ENCODE assay signal across 9 cellular contexts in genomic region chr5:73299017-73299630, GRCh38.
DNase-seq lines count a peak whose midpoint lies in the region; ATAC-seq and TF ChIP-seq lines count a peak whose summit lies in the region.
"Had no signal": no experiment of that assay in that cellular context is flagged by ENCODE, and none has a peak within 500 bp of the region (broad histone marks: within the 10 kb centered on the region; RNA-seq: fewer than 3 reads in every experiment).

No MANE protein-coding gene starts in this region.

- H3K9me3 ChIP-seq in SK-N-SH: no peaks in the 10 kb centered on the region

- no peaks in the 10 kb centered on the region for H3K4me1 Mint-ChIP-seq in activated CD4-positive, alpha-beta T cell treated with anti-CD3 and anti-CD28 coated beads, Interleukin-2, amount 10 ng/mL, durations not matched to agents 24 days and 14 days

- no peak for TF ChIP-seq RAD21 in SK-N-SH (IDR thresholded peaks at IDR 0.05; ENCODE audit: low read length)

- peak overlapping the region; percentile 65 for H3K4me2 ChIP-seq in SK-N-SH

- H3K4me1 ChIP-seq in SK-N-SH (ENCODE audit: control insufficient read depth in 1 of 2, insufficient read depth in 2 of 2, low read depth in 1 of 2, low read length in 1 of 2): peaks cover 0 to 4% of the 10 kb centered on the region in 2 experiments; a peak in 1 of 4 replicates

- intact Hi-C loops in activated CD4-positive, alpha-beta T cell treated with anti-CD3 and anti-CD28 coated beads, Interleukin-2, amount 10 ng/mL, durations not matched to agents 24 days and 14 days (cut with micrococcal nuclease): no loop called here

- TF ChIP-seq CTCF in SK-N-SH (IDR thresholded peaks at IDR 0.05): peak; percentile 48

- H3K4me3 ChIP-seq in SK-N-SH (ENCODE audit: low read depth in 2 of 2, low read length in 1 of 2): peak overlapping the region; percentile 34 to 35; a peak in 3 of 4 replicates

- no peak for ATAC-seq in HG03378 (IDR thresholded peaks at IDR 0.05; ENCODE audit: unreplicated experiment)
- ATAC-seq: activated CD4-positive, CD25-positive, alpha-beta regulatory T cell treated with anti-CD3 and anti-CD28 coated beads, Interleukin-2, amount 50 U/mL, for 24 hours had no signal

- peak overlapping the region in 1 of 2 experiments; percentile 72 for H3K27ac ChIP-seq in SK-N-SH (ENCODE audit: low read depth in 2 of 2, low read length in 1 of 2)

- peak overlapping the region; percentile 53 for H3K27ac Mint-ChIP-seq in activated CD4-positive, alpha-beta T cell treated with anti-CD3 and anti-CD28 coated beads, Interleukin-2, amount 10 ng/mL, durations not matched to agents 24 days and 14 days

- H3K9me2 ChIP-seq in SK-N-SH: no peaks in the 10 kb centered on the region

- peak overlapping the region; percentile 63 for H3K9ac ChIP-seq in SK-N-SH

- CTCF ChIA-PET in SK-N-SH (lab: Yijun Ruan, JAX): interaction anchor here (0.9 to 2.7 kb wide), 7 partner anchors 9 to 145 kb away, joined by 3 to 9 read pairs (median 4); no protein-coding TSS in a partner anchor

- peaks cover 12% of the 10 kb centered on the region for H3F3A ChIP-seq in SK-N-SH (replicated peaks; ENCODE audit: insufficient read depth)

- POLR2A ChIA-PET in SK-N-SH (lab: Yijun Ruan, JAX): no interaction called here

- peaks cover 6% of the 10 kb centered on the region for H3K36me3 Mint-ChIP-seq in activated CD4-positive, alpha-beta T cell treated with anti-CD3 and anti-CD28 coated beads, Interleukin-2, amount 10 ng/mL, durations not matched to agents 24 days and 14 days (ENCODE audit: low read depth)

- no peaks in the 10 kb centered on the region for H3K36me3 ChIP-seq in SK-N-SH (replicated peaks in 1 of 2; ENCODE audit: control insufficient read depth in 1 of 2, insufficient read depth in 2 of 2, low read length in 1 of 2)

- H3K79me2 ChIP-seq in SK-N-SH (ENCODE audit: insufficient read depth): no peaks in the 10 kb centered on the region

- H3K9me3 Mint-ChIP-seq in activated CD4-positive, alpha-beta T cell treated with anti-CD3 and anti-CD28 coated beads, Interleukin-2, amount 10 ng/mL, durations not matched to agents 24 days and 14 days: peaks cover 17% of the 10 kb centered on the region

- 24% methylated on average over 23 of the region's 55 CpGs for WGBS in SK-N-SH (ENCODE audit: low lambda C conversion rate)

- H3K4me3 Mint-ChIP-seq in activated CD4-positive, alpha-beta T cell treated with anti-CD3 and anti-CD28 coated beads, Interleukin-2, amount 10 ng/mL, durations not matched to agents 24 days and 14 days: no peak overlapping the region

- peak; percentile 57 for DNase-seq in activated CD4-positive, alpha-beta T cell treated with anti-CD3 and anti-CD28 coated beads, Interleukin-2, amount 10 ng/mL, durations not matched to agents 24 days and 14 days
- DNase-seq in activated CD4-positive, alpha-beta T cell treated with anti-CD3 and anti-CD28 coated beads for 4 hours: no peak
- DNase-seq in SK-N-SH (peak; percentile 82), glomerular visceral epithelial cell (ENCODE audit: extremely low spot score) (peak; percentile 39), NCI-H446 (lab: John Stamatoyannopoulos, UW) (no peak)
- DNase-seq in stimulated activated CD8-positive, alpha-beta memory T cell treated with anti-CD3 and anti-CD28 coated beads, Interleukin-4, amount 100 ng/mL, for 48 hours: peak; percentile 40
- no peak for DNase-seq in effector CD8-positive, alpha-beta T cell (lab: John Stamatoyannopoulos, UW)

- no peak for TF ChIP-seq EP300 in SK-N-SH (IDR thresholded peaks at IDR 0.05; ENCODE audit: borderline replicate concordance in 1 of 2, low read depth in 1 of 2, low read length in 1 of 2)

- H4K20me1 ChIP-seq in SK-N-SH (ENCODE audit: insufficient read depth): no peaks in the 10 kb centered on the region

- H3K27me3 Mint-ChIP-seq in activated CD4-positive, alpha-beta T cell treated with anti-CD3 and anti-CD28 coated beads, Interleukin-2, amount 10 ng/mL, durations not matched to agents 24 days and 14 days: peaks cover 83% of the 10 kb centered on the region

- H3K27me3 ChIP-seq in SK-N-SH (ENCODE audit: insufficient read depth): no peaks in the 10 kb centered on the region

- H2AFZ ChIP-seq in SK-N-SH (ENCODE audit: low read depth): peak overlapping the region; percentile 85

TF ChIP-seq in SK-N-SH, 30 proteins besides CTCF, POLR2A, EP300 and RAD21:
- TF ChIP-seq PBX3 (IDR thresholded peaks at IDR 0.05) (no peak), GATA2 (CRISPR knock-in tag; IDR thresholded peaks at IDR 0.05) (no peak), FOXJ3 (CRISPR knock-in tag; IDR thresholded peaks at IDR 0.05) (no peak), YY1 (IDR thresholded peaks at IDR 0.05; ENCODE audit: low read depth) (no peak), TEAD4 (IDR thresholded peaks at IDR 0.05; ENCODE audit: borderline replicate concordance, insufficient read depth) (no peak), EZH2phosphoT487 (IDR thresholded peaks at IDR 0.05; ENCODE audit: borderline replicate concordance, low read depth) (no peak), POLR2AphosphoS5 (IDR thresholded peaks at IDR 0.05; ENCODE audit: low read depth, low read length) (no peak), USF1 (IDR thresholded peaks at IDR 0.05; ENCODE audit: borderline replicate concordance, low read depth) (no peak), CHD2 (IDR thresholded peaks at IDR 0.05; ENCODE audit: low read length, partially characterized antibody) (no peak), GABPA (IDR thresholded peaks at IDR 0.05; ENCODE audit: low read depth) (no peak)
TF ChIP-seq in SK-N-SH: peak in this region for 0.

Comparison
In these comparisons a context has a peak if more than half of its experiments do, and no peak if none do; other contexts are left out.
1. DNase-seq: peak in activated CD4-positive, alpha-beta T cell treated with anti-CD3 and anti-CD28 coated beads, Interleukin-2, amount 10 ng/mL, durations not matched to agents 24 days and 14 days (single experiment), SK-N-SH (single experiment), glomerular visceral epithelial cell (single experiment) and stimulated activated CD8-positive, alpha-beta memory T cell treated with anti-CD3 and anti-CD28 coated beads, Interleukin-4, amount 100 ng/mL, for 48 hours (single experiment); none in activated CD4-positive, alpha-beta T cell treated with anti-CD3 and anti-CD28 coated beads for 4 hours (0 of 2), effector CD8-positive, alpha-beta T cell (single experiment) and NCI-H446 (0 of 2).